In genomic region chr1:35261412-35262120, GRCh38 we compare ENCODE assay signal across 19 cellular contexts.
"Had no signal": no experiment of that assay in that cellular context is flagged by ENCODE, and none has a peak within 500 bp of the region (broad histone marks: within the 10 kb centered on the region; RNA-seq: fewer than 3 reads in every experiment).

No MANE protein-coding gene starts in this region.

- H3K4me3 ChIP-seq: colonic mucosa, esophagus squamous epithelium, right atrium auricular region, sigmoid colon, skin epidermis, testis, tibial nerve had no signal

- H3K4me1 ChIP-seq: colonic mucosa had no signal

- DNase-seq: colonic mucosa; dermis blood vessel endothelial cell; esophagus squamous epithelium; foreskin fibroblast; mammary epithelial cell; natural killer cell; posterior cingulate gyrus; sigmoid colon; stimulated activated CD4-positive, alpha-beta T cell treated with anti-CD3 and anti-CD28 coated beads, Interleukin-2, amount 100 ng/mL, for 24 hours; stimulated activated CD4-positive, alpha-beta T cell treated with anti-CD3 and anti-CD28 coated beads, Interleukin-4, amount 100 ng/mL, for 4 hours; stimulated activated naive B cell treated with anti-CD40 and anti-IgM and Interleukin-4, amounts not matched to agents 10 μg/mL and 1 μg/mL and 100 μg/mL, for 72 hours; stimulated activated naive CD8-positive, alpha-beta T cell treated with anti-CD3 and anti-CD28 coated beads, Interleukin-15, amount 100 ng/mL, for 72 hours; testis had no signal

- H3K36me3 ChIP-seq: colonic mucosa, esophagus squamous epithelium, right atrium auricular region, sigmoid colon, tibial nerve had no signal

- H3K27ac ChIP-seq: colonic mucosa, right atrium auricular region, sigmoid colon, skin epidermis, testis, tibial nerve had no signal

- H3K9me3 ChIP-seq: colonic mucosa, esophagus squamous epithelium, right atrium auricular region, sigmoid colon, testis, tibial nerve had no signal

- H3K9me3 Mint-ChIP-seq: natural killer cell; neural crest cell; stimulated activated naive B cell treated with anti-CD40 and anti-IgM and Interleukin-4, amounts not matched to agents 10 μg/mL and 1 μg/mL and 100 μg/mL, for 72 hours; stimulated activated naive CD8-positive, alpha-beta T cell treated with anti-CD3 and anti-CD28 coated beads, Interleukin-15, amount 100 ng/mL, for 72 hours had no signal

- H3K27me3 ChIP-seq: colonic mucosa, esophagus squamous epithelium, right atrium auricular region, sigmoid colon, testis, tibial nerve had no signal

- H3K4me3 Mint-ChIP-seq: natural killer cell; neural crest cell; stimulated activated naive B cell treated with anti-CD40 and anti-IgM and Interleukin-4, amounts not matched to agents 10 μg/mL and 1 μg/mL and 100 μg/mL, for 72 hours; stimulated activated naive CD8-positive, alpha-beta T cell treated with anti-CD3 and anti-CD28 coated beads, Interleukin-15, amount 100 ng/mL, for 72 hours had no signal

- FAIRE-seq: endothelial cell of umbilical vein had no signal

- H3K4me1 Mint-ChIP-seq: stimulated activated naive B cell treated with anti-CD40 and anti-IgM and Interleukin-4, amounts not matched to agents 10 μg/mL and 1 μg/mL and 100 μg/mL, for 72 hours; stimulated activated naive CD8-positive, alpha-beta T cell treated with anti-CD3 and anti-CD28 coated beads, Interleukin-15, amount 100 ng/mL, for 72 hours had no signal

- ATAC-seq: left lobe of liver; natural killer cell; stimulated activated naive B cell treated with anti-CD40 and anti-IgM and Interleukin-4, amounts not matched to agents 10 μg/mL and 1 μg/mL and 100 μg/mL, for 72 hours; stimulated activated naive CD8-positive, alpha-beta T cell treated with anti-CD3 and anti-CD28 coated beads, Interleukin-15, amount 100 ng/mL, for 72 hours had no signal

- H3K36me3 Mint-ChIP-seq: natural killer cell; stimulated activated naive B cell treated with anti-CD40 and anti-IgM and Interleukin-4, amounts not matched to agents 10 μg/mL and 1 μg/mL and 100 μg/mL, for 72 hours had no signal

- H3K27ac Mint-ChIP-seq: natural killer cell; stimulated activated naive B cell treated with anti-CD40 and anti-IgM and Interleukin-4, amounts not matched to agents 10 μg/mL and 1 μg/mL and 100 μg/mL, for 72 hours; stimulated activated naive CD8-positive, alpha-beta T cell treated with anti-CD3 and anti-CD28 coated beads, Interleukin-15, amount 100 ng/mL, for 72 hours had no signal
